In genomic region chr5:41246376-41246775, GRCh38 we compare ENCODE assay signal across 15 cellular contexts. TPM values are rescaled to one million over a fixed set of nuclear protein-coding genes. Genes with fewer than 3 reads are reported as not detected.
DNase-seq lines count a peak whose midpoint lies in the region; ATAC-seq and TF ChIP-seq lines count a peak whose summit lies in the region.
"Had no signal": no experiment of that assay in that cellular context is flagged by ENCODE, and none has a peak within 500 bp of the region (broad histone marks: within the 10 kb centered on the region; RNA-seq: fewer than 3 reads in every experiment).

No MANE protein-coding gene starts in this region.

- peak; percentile 47 for ATAC-seq in left ventricle myocardium superior
- ATAC-seq in GM21529 (IDR thresholded peaks at IDR 0.05; ENCODE audit: unreplicated experiment) = no peak
- ATAC-seq: K562, Right ventricle myocardium inferior had no signal

- no peaks in the 10 kb centered on the region for H3K36me3 Mint-ChIP-seq in activated T-cell treated with anti-CD3 and anti-CD28 coated beads, Interleukin-2, amount 50 U/mL, for 24 hours (ENCODE audit: low read depth)

- H3K4me1 Mint-ChIP-seq in activated T-cell treated with anti-CD3 and anti-CD28 coated beads, Interleukin-2, amount 50 U/mL, for 24 hours (ENCODE audit: low read depth) = no peaks in the 10 kb centered on the region

- H3K27me3 Mint-ChIP-seq in activated T-cell treated with anti-CD3 and anti-CD28 coated beads, Interleukin-2, amount 50 U/mL, for 24 hours = no peaks in the 10 kb centered on the region

- no peak overlapping the region for H3K4me3 Mint-ChIP-seq in activated T-cell treated with anti-CD3 and anti-CD28 coated beads, Interleukin-2, amount 50 U/mL, for 24 hours

- H3K4me3 ChIP-seq in right atrium auricular region = no peak overlapping the region
- H3K4me3 ChIP-seq: K562, skin epidermis had no signal

- no peaks in the 10 kb centered on the region for H3K27me3 ChIP-seq in right atrium auricular region

- DNase-seq in left ventricle myocardium superior = no peak
- DNase-seq in right atrium auricular region (ENCODE audit: low spot score) = no peak
- peak; percentile 36 for DNase-seq in amniotic stem cell (lab: John Stamatoyannopoulos, UW)
- DNase-seq in iris pigment epithelial cell (ENCODE audit: low read depth) = peak; percentile 38
- no peak for DNase-seq in stimulated activated CD4-positive, alpha-beta T cell treated with anti-CD3 and anti-CD28 coated beads, Interleukin-2, amount 100 ng/mL, for 48 hours
- no peak for DNase-seq in OCI-M1 (lab: John Stamatoyannopoulos, UW)
- no peak for DNase-seq in activated T-cell treated with anti-CD3 and anti-CD28 coated beads, Interleukin-2, amount 50 U/mL, for 24 hours
- DNase-seq: activated CD4-positive, CD25-positive, alpha-beta regulatory T cell; midbrain; NCI-H2227 treated with DMSO at 0.1 percent for 48 hours had no signal

- no peak overlapping the region for H3K27ac ChIP-seq in right atrium auricular region
- H3K27ac ChIP-seq: skin epidermis had no signal

- intact Hi-C loops in left ventricle myocardium superior (cut with micrococcal nuclease) = no loop called here

- H3K9me3 ChIP-seq in right atrium auricular region = peaks cover 0 to 4% of the 10 kb centered on the region in 2 donors

- no peaks in the 10 kb centered on the region for H3K4me1 ChIP-seq in right atrium auricular region

- no peak for TF ChIP-seq CTCF in right atrium auricular region (IDR thresholded peaks at IDR 0.05)

- no peaks in the 10 kb centered on the region for H3K36me3 ChIP-seq in right atrium auricular region

- no peak overlapping the region for H3K27ac Mint-ChIP-seq in activated T-cell treated with anti-CD3 and anti-CD28 coated beads, Interleukin-2, amount 50 U/mL, for 24 hours

- H3K9me3 Mint-ChIP-seq in activated T-cell treated with anti-CD3 and anti-CD28 coated beads, Interleukin-2, amount 50 U/mL, for 24 hours = peaks cover 4% of the 10 kb centered on the region

RNA-seq across cellular contexts. Expression of gene C6, which starts 33.0 kb away (rescaled TPM):
- total RNA-seq in left ventricle myocardium superior = 44.6 TPM
- 100 to 1,000 TPM in 1 of 2 donors, 10 to 100 TPM in 1; 54.4 to 178 TPM for total RNA-seq in right atrium auricular region
- total RNA-seq: G401 had no signal

Comparison
In these comparisons a context has a peak if more than half of its experiments do, and no peak if none do; other contexts are left out.
1. DNase-seq: peak in amniotic stem cell (single experiment) and iris pigment epithelial cell (single experiment); none in left ventricle myocardium superior (single experiment), right atrium auricular region (single experiment), stimulated activated CD4-positive, alpha-beta T cell treated with anti-CD3 and anti-CD28 coated beads, Interleukin-2, amount 100 ng/mL, for 48 hours (0 of 2), OCI-M1 (single experiment) and activated T-cell treated with anti-CD3 and anti-CD28 coated beads, Interleukin-2, amount 50 U/mL, for 24 hours (single experiment).